In genomic region chr12:75443709-75444108, GRCh38 we compare ENCODE assay signal across 22 cellular contexts. TPM values are rescaled to one million over a fixed set of nuclear protein-coding genes. Genes with fewer than 3 reads are reported as not detected.
"Had no signal": no experiment of that assay in that cellular context is flagged by ENCODE, and none has a peak within 500 bp of the region (broad histone marks: within the 10 kb centered on the region; RNA-seq: fewer than 3 reads in every experiment).

No MANE protein-coding gene starts in this region.

- H3K4me1 ChIP-seq: body of pancreas, colonic mucosa, gastroesophageal sphincter, parathyroid adenoma, psoas muscle, spleen, tibial nerve had no signal

- H2AFZ ChIP-seq: hepatocyte, parathyroid adenoma had no signal

- H3K36me3 ChIP-seq: colonic mucosa, gastroesophageal sphincter, spleen, tibial nerve had no signal

- H3K4me3 ChIP-seq: body of pancreas, colonic mucosa, gastroesophageal sphincter, hepatocyte, psoas muscle, spleen, tibial nerve had no signal

- ATAC-seq: activated CD4-positive, CD25-positive, alpha-beta regulatory T cell treated with anti-CD3 and anti-CD28 coated beads, Interleukin-2, amount 50 U/mL, for 24 hours; body of pancreas; gastroesophageal sphincter; left cardiac atrium; naive thymus-derived CD8-positive, alpha-beta T cell; psoas muscle had no signal

- H3K27me3 ChIP-seq: body of pancreas, colonic mucosa, hepatocyte, spleen, tibial nerve had no signal

- H3K27ac ChIP-seq: body of pancreas, colonic mucosa, gastroesophageal sphincter, parathyroid adenoma, psoas muscle, spleen, tibial nerve, VCaP had no signal

- DNase-seq: activated CD4-positive, alpha-beta T cell treated with anti-CD3 and anti-CD28 coated beads for 48 hours; activated CD4-positive, alpha-beta T cell treated with anti-CD3 and anti-CD28 coated beads, Interleukin-2, amount 50 U/mL, for 48 hours; activated CD8-positive, alpha-beta memory T cell treated with anti-CD3 and anti-CD28 coated beads for 24 hours; activated effector memory CD4-positive, alpha-beta T cell treated with Interleukin-2 at 50 U/mL for 16 hours; activated naive CD4-positive, alpha-beta T cell treated with Interleukin-2 at 50 U/mL for 16 hours; anterior cingulate cortex; colonic mucosa; effector memory CD4-positive, alpha-beta T cell; left cardiac atrium; left ventricle myocardium superior; naive thymus-derived CD8-positive, alpha-beta T cell; nucleus accumbens; psoas muscle; spleen; stimulated activated naive CD4-positive, alpha-beta T cell treated with Interleukin-2 at 50 U/mL for 16 hours had no signal

- H3K79me2 ChIP-seq: hepatocyte, parathyroid adenoma had no signal

- H3K9me3 ChIP-seq: body of pancreas, colonic mucosa, psoas muscle had no signal

RNA-seq across cellular contexts. Expression of gene GLIPR1L2, which starts 52.8 kb away (rescaled TPM):
- total RNA-seq: hepatocyte had no signal
